20 cellular contexts compared by ENCODE assay signal in the genomic region with DNA sequence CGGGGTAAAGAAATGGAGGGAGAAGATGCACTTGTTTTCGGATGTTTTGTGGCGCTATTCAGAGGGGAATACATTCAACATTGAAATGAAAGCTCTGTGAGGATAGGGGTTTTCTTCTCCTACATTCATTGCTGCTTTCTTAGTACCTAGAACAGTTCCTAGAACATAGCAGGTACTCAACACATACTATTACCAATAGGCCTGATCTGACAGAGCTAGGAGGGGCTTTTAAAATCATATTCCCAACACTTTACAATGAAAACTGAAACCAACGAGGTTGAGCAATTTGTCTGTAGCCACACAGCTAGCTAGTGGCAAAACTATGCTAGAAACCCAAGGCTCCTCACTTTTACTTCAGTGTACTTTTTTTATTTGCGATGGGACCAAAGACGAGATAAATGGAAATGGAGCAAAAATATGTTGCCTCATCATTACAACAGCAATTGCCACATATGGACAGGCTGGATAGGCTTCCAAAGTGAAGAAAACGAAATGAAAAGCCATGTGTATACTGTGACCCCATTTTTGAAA. TPM values are rescaled to one million over a fixed set of nuclear protein-coding genes. Genes with fewer than 3 reads are reported as not detected.
DNase-seq lines count a peak whose midpoint lies in the region; ATAC-seq and TF ChIP-seq lines count a peak whose summit lies in the region.
"Had no signal": no experiment of that assay in that cellular context is flagged by ENCODE, and none has a peak within 500 bp of the region (broad histone marks: within the 10 kb centered on the region; RNA-seq: fewer than 3 reads in every experiment).

No MANE protein-coding gene starts in this region.

- H2BK12ac ChIP-seq in neuronal stem cell (ENCODE audit: low read length): no peak overlapping the region

- no peak for ATAC-seq in HG03457 (IDR thresholded peaks at IDR 0.05; ENCODE audit: unreplicated experiment)
- ATAC-seq: Right ventricle myocardium inferior, SK-N-SH treated with all-trans-retinoic acid at 6 μM for 48 hours had no signal

- no peaks in the 10 kb centered on the region for H3K79me1 ChIP-seq in neuronal stem cell (ENCODE audit: low read depth, low read length)

- POLR2A ChIA-PET in A673 (lab: Charles Lee; ENCODE audit: low non-redundant PET): no interaction called here

- H4K91ac ChIP-seq in neuronal stem cell (ENCODE audit: low read depth, low read length, poor library complexity): no peak overlapping the region

- H3K14ac ChIP-seq in neuronal stem cell (ENCODE audit: low read length): no peak overlapping the region

- H3K9ac ChIP-seq in adipocyte (ENCODE audit: low read length) (no peak overlapping the region), neuronal stem cell (ENCODE audit: low read depth, low read length, poor library complexity) (no peak overlapping the region)

- H3K36me3 ChIP-seq in adipocyte (ENCODE audit: control insufficient read depth, insufficient read depth, low read length, severe bottlenecking) (no peaks in the 10 kb centered on the region), neuronal stem cell (replicated peaks in 1 of 2; ENCODE audit: control insufficient read depth in 2 of 2, insufficient read depth in 2 of 2, low read length in 2 of 2) (no peaks in the 10 kb centered on the region), ascending aorta (no peaks in the 10 kb centered on the region), A673 (ENCODE audit: insufficient read depth, low read length, poor library complexity, severe bottlenecking) (no peaks in the 10 kb centered on the region)
- H3K36me3 ChIP-seq: BE2C, Peyer's patch had no signal

- H3K18ac ChIP-seq in neuronal stem cell (ENCODE audit: low read length): no peak overlapping the region

- CTCF ChIA-PET in A673 (lab: Charles Lee): no interaction called here

- 100% methylated on average over 2 of the region's 7 CpGs; no CpG with 5 or more reads in 1 of the 2 donors for WGBS in neuronal stem cell (ENCODE audit: extremely low coverage in 2 of 2, insufficient read length in 2 of 2, insufficient replicate concordance in 1 of 2), 2 donors

- H3K4me2 ChIP-seq in neuronal stem cell (ENCODE audit: insufficient read depth, low read length, poor library complexity, severe bottlenecking): no peak overlapping the region

- H2AK5ac ChIP-seq in neuronal stem cell (ENCODE audit: low read depth, low read length): no peak overlapping the region

- H2BK15ac ChIP-seq in neuronal stem cell (ENCODE audit: low read length): no peak overlapping the region

- H2BK120ac ChIP-seq in neuronal stem cell (ENCODE audit: low read depth, low read length): no peak overlapping the region

- no peak overlapping the region for H2AFZ ChIP-seq in neuronal stem cell (ENCODE audit: low read length)

- no TSS peak for BruUV-seq in A673 (replicated peaks; lab: Mats Ljungman, UMichigan)

- peak; percentile 17 for DNase-seq in GM12865 (ENCODE audit: low read depth)
- peak; percentile 2 for DNase-seq in MV-4-11 (lab: John Stamatoyannopoulos, UW)
- peak; percentile 30 for DNase-seq in adipocyte (ENCODE audit: low read depth)
- DNase-seq in neuronal stem cell (ENCODE audit: low spot score): no peak
- no peak for DNase-seq in ascending aorta (ENCODE audit: low spot score in 2 of 2)
- no peak for DNase-seq in A673 (ENCODE audit: low spot score)
- no peak for DNase-seq in stimulated activated CD4-positive, alpha-beta T cell treated with anti-CD3 and anti-CD28 coated beads, Interleukin-2, amount 100 ng/mL, for 48 hours
- DNase-seq: BE2C; CD4-positive, alpha-beta T cell; DMS53; NCI-H1436; NCI-H2029 treated with DMSO at 0.1 percent for 48 hours; NCI-H2171 treated with DMSO at 0.1 percent for 48 hours; NCI-H510A treated with DMSO at 0.1 percent for 48 hours; Peyer's patch had no signal

- H3K4me1 ChIP-seq in adipocyte (ENCODE audit: control insufficient read depth, insufficient read depth, low read length): peaks cover 6% of the 10 kb centered on the region
- H3K4me1 ChIP-seq in neuronal stem cell (ENCODE audit: control insufficient read depth in 2 of 2, insufficient read depth in 1 of 2, low read depth in 1 of 2, low read length in 2 of 2): peaks cover 1 to 2% of the 10 kb centered on the region in 2 donors
- H3K4me1 ChIP-seq in ascending aorta: no peaks in the 10 kb centered on the region
- no peaks in the 10 kb centered on the region for H3K4me1 ChIP-seq in A673 (ENCODE audit: insufficient read depth, low read length, poor library complexity, severe bottlenecking)
- H3K4me1 ChIP-seq: Peyer's patch had no signal

- H3K9me3 ChIP-seq in adipocyte (ENCODE audit: control insufficient read depth, low read length): no peaks in the 10 kb centered on the region
- H3K9me3 ChIP-seq in neuronal stem cell (replicated peaks in 1 of 2; ENCODE audit: control insufficient read depth in 2 of 2, insufficient read depth in 1 of 2, low read depth in 1 of 2, low read length in 2 of 2): no peaks in the 10 kb centered on the region
- H3K9me3 ChIP-seq in ascending aorta: no peaks in the 10 kb centered on the region
- no peaks in the 10 kb centered on the region for H3K9me3 ChIP-seq in A673 (ENCODE audit: low read depth, low read length, poor library complexity, severe bottlenecking)
- H3K9me3 ChIP-seq: BE2C, Peyer's patch had no signal

- no peak overlapping the region for H3K4ac ChIP-seq in neuronal stem cell (ENCODE audit: low read length)

- TF ChIP-seq CTCF in GM12865 (IDR thresholded peaks at IDR 0.05; ENCODE audit: insufficient read depth, low read depth, low read length, missing control alignments) (no peak), ascending aorta (IDR thresholded peaks at IDR 0.05) (no peak), A673 (conservative IDR thresholded peaks at IDR 0.05; ENCODE audit: low read depth, low read length) (no peak)

- no peak overlapping the region for H3K23ac ChIP-seq in neuronal stem cell (ENCODE audit: low read depth, low read length, poor library complexity)

- H3K27ac ChIP-seq in neuronal stem cell (replicated peaks; ENCODE audit: low read length) (peak overlapping the region; percentile 43), ascending aorta (no peak overlapping the region), A673 (ENCODE audit: low read depth, low read length, poor library complexity, severe bottlenecking) (no peak overlapping the region)
- H3K27ac ChIP-seq: Peyer's patch had no signal

- no peak overlapping the region for H3K4me3 ChIP-seq in GM12865 (ENCODE audit: low read depth, low read length)
- H3K4me3 ChIP-seq in adipocyte (ENCODE audit: low read length): no peak overlapping the region
- no peak overlapping the region for H3K4me3 ChIP-seq in neuronal stem cell (ENCODE audit: low read length in 2 of 2)
- no peak overlapping the region for H3K4me3 ChIP-seq in ascending aorta
- H3K4me3 ChIP-seq in A673 (ENCODE audit: low read depth, low read length, poor library complexity, severe bottlenecking): no peak overlapping the region
- H3K4me3 ChIP-seq: Peyer's patch had no signal

- no peak overlapping the region for H2BK5ac ChIP-seq in neuronal stem cell (ENCODE audit: low read length)

- no peaks in the 10 kb centered on the region for H3K27me3 ChIP-seq in adipocyte (replicated peaks; ENCODE audit: control insufficient read depth, insufficient read depth, low read length)
- peaks cover 0 to 3% (median 0%) of the 10 kb centered on the region in 3 experiments for H3K27me3 ChIP-seq in neuronal stem cell (ENCODE audit: control insufficient read depth in 3 of 3, insufficient read depth in 3 of 3, low read depth in 1 of 3, low read length in 3 of 3)
- no peaks in the 10 kb centered on the region for H3K27me3 ChIP-seq in ascending aorta
- H3K27me3 ChIP-seq in A673 (replicated peaks; ENCODE audit: insufficient read depth, low read depth, low read length, poor library complexity): no peaks in the 10 kb centered on the region
- H3K27me3 ChIP-seq: BE2C, Peyer's patch had no signal

- intact Hi-C loops in ascending aorta (cut with DNase I) (no loop called here), A673 (cut with micrococcal nuclease; ENCODE audit: unreplicated experiment) (no loop called here)

- no peak overlapping the region for H4K8ac ChIP-seq in neuronal stem cell (ENCODE audit: low read depth, low read length)

RNA-seq across cellular contexts. Expression of gene IL22, which starts 23.1 kb away (rescaled TPM):
- not detected for polyA plus RNA-seq in neuronal stem cell (2013, experiment 1 of 2)
- not detected for polyA plus RNA-seq in neuronal stem cell (2013, experiment 2 of 2)
- total RNA-seq in ascending aorta (not detected), A673 (2021) (not detected in 2 replicates)
- total RNA-seq: CD4-positive, alpha-beta T cell; H1; Peyer's patch; Right ventricle myocardium inferior had no signal
- polyA plus RNA-seq: AG04450, H1 had no signal

RNA-seq across cellular contexts. Expression of gene IL26, which starts 50.9 kb away (rescaled TPM):
- polyA plus RNA-seq in neuronal stem cell (2013, experiment 1 of 2): not detected
- not detected for polyA plus RNA-seq in neuronal stem cell (2013, experiment 2 of 2)
- total RNA-seq in ascending aorta (not detected), A673 (2021) (not detected in 2 replicates)
- total RNA-seq: H1, Peyer's patch, Right ventricle myocardium inferior had no signal
- polyA plus RNA-seq: AG04450, H1 had no signal

RNA-seq across cellular contexts. Expression of gene MDM1, which starts 55.7 kb away (rescaled TPM):
- polyA plus RNA-seq in neuronal stem cell (2013, experiment 1 of 2): 15.0 TPM
- polyA plus RNA-seq in neuronal stem cell (2013, experiment 2 of 2): 14.8 TPM
- total RNA-seq in ascending aorta (9.5 TPM), A673 (2021) (16.5 and 18.6 TPM in 2 replicates)

Comparison
In these comparisons a context has a peak if more than half of its experiments do, and no peak if none do; other contexts are left out.
1. DNase-seq: peak in GM12865 (single experiment), MV-4-11 (single experiment) and adipocyte (single experiment); none in neuronal stem cell (single experiment), ascending aorta (0 of 2), A673 (single experiment) and stimulated activated CD4-positive, alpha-beta T cell treated with anti-CD3 and anti-CD28 coated beads, Interleukin-2, amount 100 ng/mL, for 48 hours (0 of 2).